In genomic region chr11:66676931-66677598, GRCh38 we compare ENCODE assay signal across 1 cellular context.
A peak's percentile ranks its signal among the peaks of the same experiment; 100 is the strongest.
TF ChIP-seq lines count a peak whose summit lies in the region.

No MANE protein-coding gene starts in this region.

TF ChIP-seq in K562, 482 proteins besides CTCF, POLR2A, EP300 and RAD21 (continued from another document and continues in another):
- no peak for TF ChIP-seq ARID4B (CRISPR knock-in tag; IDR thresholded peaks at IDR 0.05)
- no peak for TF ChIP-seq MYNN (IDR thresholded peaks at IDR 0.05)
- TF ChIP-seq MYNN (CRISPR knock-in tag; IDR thresholded peaks at IDR 0.05), result no peak
- TF ChIP-seq RBM25 (IDR thresholded peaks at IDR 0.05; ENCODE audit: low read depth, low read length, severe bottlenecking), result no peak
- TF ChIP-seq ZNF707 (CRISPR knock-in tag; conservative IDR thresholded peaks at IDR 0.05), result no peak
- no peak for TF ChIP-seq POU5F1 (IDR thresholded peaks at IDR 0.05; ENCODE audit: borderline replicate concordance, low read depth, low read length, partially characterized antibody)
- TF ChIP-seq MAFK (IDR thresholded peaks at IDR 0.05; ENCODE audit: low read length), result no peak
- no peak for TF ChIP-seq POLR2AphosphoS5 (IDR thresholded peaks at IDR 0.05; ENCODE audit: control insufficient read depth, insufficient read depth, low read depth, low read length)
- TF ChIP-seq HDAC1 (IDR thresholded peaks at IDR 0.05), result 0 out of 4 replicates have a peak, but pooled peaks of 1 of the 2 experiments have one; percentile 4
- 0 out of 2 replicates have a peak, but pooled peaks have one; percentile 11 for TF ChIP-seq ZNF592 (IDR thresholded peaks at IDR 0.05)
- no peak for TF ChIP-seq RHOXF2B (CRISPR knock-in tag; conservative IDR thresholded peaks at IDR 0.05)
- TF ChIP-seq ZZZ3 (IDR thresholded peaks at IDR 0.05), result no peak
- no peak for TF ChIP-seq MYC (IDR thresholded peaks at IDR 0.05; ENCODE audit: low read depth, low read length)
- no peak for TF ChIP-seq MYC (CRISPR knock-in tag; IDR thresholded peaks at IDR 0.05; ENCODE audit: borderline replicate concordance, low read depth)
- no peak for TF ChIP-seq SMAD4 (CRISPR knock-in tag; conservative IDR thresholded peaks at IDR 0.05)
- no peak for TF ChIP-seq ZNF445 (CRISPR knock-in tag; IDR thresholded peaks at IDR 0.05; ENCODE audit: low read depth)
- no peak for TF ChIP-seq SIN3B (IDR thresholded peaks at IDR 0.05; ENCODE audit: low read depth)
- no peak for TF ChIP-seq KLF13 (tag; IDR thresholded peaks at IDR 0.05; ENCODE audit: borderline replicate concordance, low read depth)
- TF ChIP-seq TCF7 (IDR thresholded peaks at IDR 0.05; ENCODE audit: borderline replicate concordance), result no peak
- no peak for TF ChIP-seq MLX (CRISPR knock-in tag; conservative IDR thresholded peaks at IDR 0.05)
- no peak for TF ChIP-seq MITF (IDR thresholded peaks at IDR 0.05)
- no peak for TF ChIP-seq ETS2 (tag; IDR thresholded peaks at IDR 0.05; ENCODE audit: borderline replicate concordance, poor library complexity, severe bottlenecking)
- TF ChIP-seq ATF6 (CRISPR knock-in tag; IDR thresholded peaks at IDR 0.05), result no peak
- TF ChIP-seq ZNF507 (tag; conservative IDR thresholded peaks at IDR 0.05), result no peak
- TF ChIP-seq SNAPC5 (CRISPR knock-in tag; IDR thresholded peaks at IDR 0.05), result no peak
- no peak for TF ChIP-seq HNRNPLL (IDR thresholded peaks at IDR 0.05; ENCODE audit: low read depth, low read length, poor library complexity, severe bottlenecking)
- TF ChIP-seq ZFPM2 (CRISPR knock-in tag; IDR thresholded peaks at IDR 0.05), result no peak
- no peak for TF ChIP-seq E2F8 (IDR thresholded peaks at IDR 0.05; ENCODE audit: low read depth, partially characterized antibody)
- TF ChIP-seq SIN3A (IDR thresholded peaks at IDR 0.05; ENCODE audit: borderline replicate concordance in 2 of 2, control insufficient read depth in 1 of 2, low read depth in 2 of 2, low read length in 2 of 2), result 0 out of 4 replicates have a peak, but pooled peaks of 1 of the 2 experiments have one; percentile 14
- 0 out of 2 replicates have a peak, but pooled peaks have one; percentile 36 for TF ChIP-seq ZNF609 (CRISPR knock-in tag; IDR thresholded peaks at IDR 0.05; ENCODE audit: borderline replicate concordance)
- no peak for TF ChIP-seq ZNF830 (CRISPR knock-in tag; IDR thresholded peaks at IDR 0.05)
- TF ChIP-seq HOMEZ (CRISPR knock-in tag; IDR thresholded peaks at IDR 0.05), result no peak
- TF ChIP-seq ZBTB17 (CRISPR knock-in tag; IDR thresholded peaks at IDR 0.05), result no peak
- no peak for TF ChIP-seq ZNF764 (CRISPR knock-in tag; IDR thresholded peaks at IDR 0.05; ENCODE audit: low read depth)
- TF ChIP-seq MAX (CRISPR knock-in tag; IDR thresholded peaks at IDR 0.05), result 0 out of 2 replicates have a peak, but pooled peaks have one; percentile 8
